Comparison of ENCODE assay signal across 8 cellular contexts in the genomic region with DNA sequence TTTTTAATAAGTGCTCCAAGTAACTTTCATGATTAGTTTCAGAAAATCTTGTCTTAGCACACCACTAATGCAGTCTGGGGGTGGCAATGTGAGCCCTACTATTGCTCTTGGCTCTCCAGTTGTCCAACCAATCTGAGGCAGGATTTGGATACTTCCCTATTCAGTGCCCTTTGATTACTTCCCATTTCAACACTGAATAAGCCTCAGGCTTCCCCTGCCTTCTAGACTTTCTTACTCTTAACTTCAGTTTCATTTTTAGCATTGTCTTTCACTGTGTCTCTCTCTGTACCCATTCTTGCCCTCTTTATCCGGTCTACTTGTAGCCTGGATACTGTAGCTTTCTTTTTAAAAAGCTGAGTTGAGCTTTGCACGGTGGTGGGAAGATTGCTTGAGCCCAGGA.
DNase-seq lines count a peak whose midpoint lies in the region; ATAC-seq and TF ChIP-seq lines count a peak whose summit lies in the region.

No MANE protein-coding gene starts in this region.

- intact Hi-C loops in CD14-positive monocyte (cut with micrococcal nuclease) (no loop called here), esophagus squamous epithelium (cut with DNase I) (no loop called here)
- intact Hi-C loops in activated CD4-positive, alpha-beta memory T cell treated with anti-CD3 and anti-CD28 coated beads for 36 hours (cut with micrococcal nuclease), result loop anchor here (2.0 kb wide), 1 partner anchor 47 kb away; no protein-coding TSS in a partner anchor

- no peak overlapping the region for H3K27ac ChIP-seq in esophagus squamous epithelium

- WGBS in esophagus squamous epithelium, 2 donors, result 54 to 56% methylated on average over 2 of the region's 2 CpGs

- ATAC-seq in HG03159 (IDR thresholded peaks at IDR 0.05; ENCODE audit: unreplicated experiment), result peak; percentile 93

- POLR2A ChIA-PET in activated CD4-positive, alpha-beta memory T cell treated with anti-CD3 and anti-CD28 coated beads for 36 hours (lab: Charles Lee), result interaction anchor here (0.6 kb wide), 1 partner anchor 22 kb away, joined by 3 read pairs; no protein-coding TSS in a partner anchor

- TF ChIP-seq CTCF in CD14-positive monocyte (IDR thresholded peaks at IDR 0.05), result no peak
- TF ChIP-seq CTCF in esophagus squamous epithelium (IDR thresholded peaks at IDR 0.05), result no peak

- H3K36me3 Mint-ChIP-seq in CD14-positive monocyte, result no peaks in the 10 kb centered on the region
- H3K36me3 Mint-ChIP-seq in activated CD4-positive, alpha-beta memory T cell treated with anti-CD3 and anti-CD28 coated beads for 36 hours, result no peaks in the 10 kb centered on the region

- no peaks in the 10 kb centered on the region for H3K9me3 ChIP-seq in esophagus squamous epithelium

- H3K27me3 ChIP-seq in esophagus squamous epithelium, result no peaks in the 10 kb centered on the region

- H3K4me1 ChIP-seq in esophagus squamous epithelium, result no peaks in the 10 kb centered on the region

- DNase-seq in CD14-positive monocyte (ENCODE audit: low spot score) (no peak), GM19240 (ENCODE audit: insufficient read length, low spot score) (peak; percentile 18), NCI-H1417 treated with DMSO at 0.1 percent for 48 hours (lab: John Stamatoyannopoulos, UW) (no peak), AG08395 (ENCODE audit: low spot score) (no peak), islet precursor cell (no peak), esophagus squamous epithelium (lab: John Stamatoyannopoulos, UW) (no peak)
- DNase-seq in activated CD4-positive, alpha-beta memory T cell treated with anti-CD3 and anti-CD28 coated beads for 36 hours, result no peak

- H3K4me1 Mint-ChIP-seq in CD14-positive monocyte, result peaks cover 28% of the 10 kb centered on the region
- H3K4me1 Mint-ChIP-seq in activated CD4-positive, alpha-beta memory T cell treated with anti-CD3 and anti-CD28 coated beads for 36 hours (ENCODE audit: low read depth), result peaks cover 11% of the 10 kb centered on the region

- peak overlapping the region in 6 of 7 donors; percentile 40 to 80 (median 68) for H3K27ac Mint-ChIP-seq in CD14-positive monocyte
- H3K27ac Mint-ChIP-seq in activated CD4-positive, alpha-beta memory T cell treated with anti-CD3 and anti-CD28 coated beads for 36 hours, result peak overlapping the region; percentile 31

- peaks cover 0 to 7% (median 0%) of the 10 kb centered on the region in 7 donors for H3K9me3 Mint-ChIP-seq in CD14-positive monocyte
- no peaks in the 10 kb centered on the region for H3K9me3 Mint-ChIP-seq in activated CD4-positive, alpha-beta memory T cell treated with anti-CD3 and anti-CD28 coated beads for 36 hours

- TF ChIP-seq POLR2A in esophagus squamous epithelium (IDR thresholded peaks at IDR 0.05), result no peak

- CTCF ChIA-PET in activated CD4-positive, alpha-beta memory T cell treated with anti-CD3 and anti-CD28 coated beads for 36 hours (lab: Charles Lee), result interaction anchor here (0.8 kb wide), 1 partner anchor 107 kb away, joined by 3 read pairs; no protein-coding TSS in a partner anchor

- H3K36me3 ChIP-seq in esophagus squamous epithelium, result no peaks in the 10 kb centered on the region

- peaks cover 30 to 42% (median 37%) of the 10 kb centered on the region in 3 donors for H3K27me3 Mint-ChIP-seq in CD14-positive monocyte (ENCODE audit: low read depth in 3 of 3)
- no peaks in the 10 kb centered on the region for H3K27me3 Mint-ChIP-seq in activated CD4-positive, alpha-beta memory T cell treated with anti-CD3 and anti-CD28 coated beads for 36 hours

- peak overlapping the region in 1 of 2 donors; percentile 84 for H3K4me3 Mint-ChIP-seq in CD14-positive monocyte
- H3K4me3 Mint-ChIP-seq in activated CD4-positive, alpha-beta memory T cell treated with anti-CD3 and anti-CD28 coated beads for 36 hours, result no peak overlapping the region

- H3K4me3 ChIP-seq in esophagus squamous epithelium, result no peak overlapping the region
